19 cellular contexts compared by ENCODE assay signal in the genomic region with DNA sequence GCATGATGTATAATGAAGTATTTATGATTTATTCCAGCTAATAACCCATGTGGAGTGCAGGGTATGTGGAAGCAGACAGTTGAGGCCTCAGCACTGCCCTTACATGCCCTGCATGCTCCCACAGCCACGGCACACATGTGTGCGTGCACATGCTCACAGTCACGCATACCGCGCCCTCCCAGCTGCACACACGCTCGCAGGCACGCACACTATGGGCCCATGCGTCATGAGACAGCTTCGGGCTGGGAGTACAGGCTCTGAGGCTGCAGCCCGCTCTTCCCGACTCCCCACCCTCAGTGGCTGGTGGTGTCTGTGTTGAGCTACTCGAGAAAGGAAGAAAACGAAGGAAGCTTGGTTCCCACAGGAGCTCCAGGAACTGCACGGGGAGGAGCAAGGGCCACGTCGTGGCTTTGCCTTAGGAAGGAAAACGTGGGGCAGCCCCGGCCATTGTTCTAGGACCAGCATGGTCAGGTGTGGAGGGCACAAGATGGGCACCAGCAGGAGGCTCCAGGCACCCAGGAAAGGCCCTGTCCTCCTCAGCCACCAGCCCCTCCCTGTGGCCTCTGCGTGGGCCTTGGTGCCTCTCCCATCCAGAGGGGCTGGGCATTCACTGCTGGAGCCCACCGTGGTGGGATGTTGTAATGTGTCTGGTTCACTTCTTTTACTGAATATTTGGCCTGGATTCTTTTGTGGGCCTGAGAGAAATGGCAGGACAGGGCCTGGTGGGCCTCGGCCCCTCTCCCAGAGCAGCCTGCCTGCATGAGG. TPM values are rescaled to one million over a fixed set of nuclear protein-coding genes. Genes with fewer than 3 reads are reported as not detected.
DNase-seq lines count a peak whose midpoint lies in the region; ATAC-seq, FAIRE-seq and TF ChIP-seq lines count a peak whose summit lies in the region.
"Had no signal": no experiment of that assay in that cellular context is flagged by ENCODE, and none has a peak within 500 bp of the region (broad histone marks: within the 10 kb centered on the region; RNA-seq: fewer than 3 reads in every experiment).

No MANE protein-coding gene starts in this region.

- no peak overlapping the region for H3K4me3 Mint-ChIP-seq in brain
- H3K4me3 Mint-ChIP-seq: CD4-positive, alpha-beta T cell; HFFc6 had no signal

- no peak for TF ChIP-seq CTCF in left ventricle myocardium inferior (IDR thresholded peaks at IDR 0.05; ENCODE audit: borderline replicate concordance)
- no peak for TF ChIP-seq CTCF in brain (conservative IDR thresholded peaks at IDR 0.05)
- no peak for TF ChIP-seq CTCF in mucosa of descending colon (IDR thresholded peaks at IDR 0.05)
- TF ChIP-seq CTCF in GM13977 (IDR thresholded peaks at IDR 0.05; ENCODE audit: extremely low read depth, insufficient read depth, missing control alignments): no peak

- peaks cover 69% of the 10 kb centered on the region for H3K36me3 ChIP-seq in left ventricle myocardium inferior
- H3K36me3 ChIP-seq in mucosa of descending colon (ENCODE audit: low read depth): no peaks in the 10 kb centered on the region

- no peak for TF ChIP-seq POLR2A in GM12892 (IDR thresholded peaks at IDR 0.05; ENCODE audit: low read depth, low read length)

- no peaks in the 10 kb centered on the region for H3K27me3 Mint-ChIP-seq in brain
- H3K27me3 Mint-ChIP-seq: CD4-positive, alpha-beta T cell had no signal

- FAIRE-seq in urothelium cell line (lab: Jason Lieb, UNC) (peak; percentile 42), GM12892 (lab: Jason Lieb, UNC) (no peak)
- FAIRE-seq: A549, G401.6, K562 had no signal

- peaks cover 9% of the 10 kb centered on the region for H3K9me3 ChIP-seq in left ventricle myocardium inferior (replicated peaks)
- peaks cover 3% of the 10 kb centered on the region for H3K9me3 ChIP-seq in mucosa of descending colon
- H3K9me3 ChIP-seq: A549 had no signal

- no peak overlapping the region for H3K4me3 ChIP-seq in left ventricle myocardium inferior
- H3K4me3 ChIP-seq in mucosa of descending colon: no peak overlapping the region
- H3K4me3 ChIP-seq: A549, K562 had no signal

- intact Hi-C loops in Right ventricle myocardium superior (cut with DNase I) (no loop called here), left ventricle myocardium inferior (cut with micrococcal nuclease) (no loop called here), mucosa of descending colon (cut with DNase I, micrococcal nuclease) (no loop called here)

- no peaks in the 10 kb centered on the region for H3K27me3 ChIP-seq in left ventricle myocardium inferior (ENCODE audit: low read depth)

- peaks cover 2 to 10% (median 5%) of the 10 kb centered on the region in 5 experiments for H3K9me3 Mint-ChIP-seq in brain
- H3K9me3 Mint-ChIP-seq: CD4-positive, alpha-beta T cell had no signal

- DNase-seq in Right ventricle myocardium superior (peak; percentile 27), left ventricle myocardium inferior (no peak), mucosa of descending colon (peak in 2 of 3 donors; percentile 10 to 31), urothelium cell line (ENCODE audit: low spot score) (no peak), GM13977 (ENCODE audit: low spot score) (no peak), superior temporal gyrus (ENCODE audit: extremely low spot score) (no peak), GM12892 (ENCODE audit: insufficient read length) (no peak)
- DNase-seq: CD4-positive, alpha-beta T cell; DMS79 treated with DMSO at 0.1 percent for 48 hours; GOT3; HFFc6; NCI-H146; NCI-H2227 treated with DMSO at 0.1 percent for 48 hours; NCI-H526; OCI-M1 had no signal

- ATAC-seq in Right ventricle myocardium superior (ENCODE audit: poor library complexity): no peak
- no peak for ATAC-seq in mucosa of descending colon
- ATAC-seq: K562 had no signal

- peak overlapping the region in 3 of 5 experiments; percentile 21 to 80 (median 46) for H3K27ac Mint-ChIP-seq in brain
- H3K27ac Mint-ChIP-seq: CD4-positive, alpha-beta T cell; HFFc6 had no signal

- H3K27ac ChIP-seq in left ventricle myocardium inferior (replicated peaks): no peak overlapping the region
- H3K27ac ChIP-seq: A549 had no signal

- H3K4me1 ChIP-seq in left ventricle myocardium inferior: no peaks in the 10 kb centered on the region
- no peaks in the 10 kb centered on the region for H3K4me1 ChIP-seq in mucosa of descending colon (ENCODE audit: low read depth)
- H3K4me1 ChIP-seq: A549 had no signal

- in situ Hi-C loops in GM13977 (cut with MboI; ENCODE audit: low pct_unique_long_range_greater_than_20kb, low sequenced_read_pairs, unreplicated experiment): no loop called here

- peaks cover 4% of the 10 kb centered on the region for H3K4me1 Mint-ChIP-seq in brain

- H3K36me3 Mint-ChIP-seq in brain: peaks cover 34% of the 10 kb centered on the region

RNA-seq across cellular contexts. Expression of gene CDH15, which starts 27.5 kb away (rescaled TPM):
- total RNA-seq in Right ventricle myocardium superior (not detected), left ventricle myocardium inferior (not detected), mucosa of descending colon (not detected)
- polyA plus RNA-seq in brain (ENCODE audit: insufficient read depth, low read depth, low replicate concordance): not detected
- 0.40 TPM for polyA plus RNA-seq in GM12892 (2012; ENCODE audit: missing spikeins)
- total RNA-seq: CD4-positive, alpha-beta T cell had no signal
- polyA plus RNA-seq: K562 had no signal

RNA-seq across cellular contexts. Expression of gene ACSF3, which starts 50.4 kb away (rescaled TPM):
- 15.5 TPM for total RNA-seq in Right ventricle myocardium superior
- total RNA-seq in left ventricle myocardium inferior: 16.7 TPM
- 38.0 TPM for polyA plus RNA-seq in brain (ENCODE audit: insufficient read depth, low read depth, low replicate concordance)
- total RNA-seq in mucosa of descending colon: 10 to 100 TPM; 44.7 to 77.8 (median 49.6) TPM
- polyA plus RNA-seq in GM12892 (2012; ENCODE audit: missing spikeins): 17.1 TPM

RNA-seq across cellular contexts. Expression of gene SLC22A31, which starts 56.2 kb away (rescaled TPM):
- total RNA-seq in Right ventricle myocardium superior: not detected
- total RNA-seq in left ventricle myocardium inferior: not detected
- polyA plus RNA-seq in brain (ENCODE audit: insufficient read depth, low read depth, low replicate concordance): not detected
- total RNA-seq in mucosa of descending colon: 1 to 10 TPM in 2 of 3 donors, under 1 TPM in 1; 0.35 to 1.8 (median 1.1) TPM
- not detected for polyA plus RNA-seq in GM12892 (2012; ENCODE audit: missing spikeins)
- total RNA-seq: HFFc6 had no signal

Comparison
In these comparisons a context has a peak if more than half of its experiments do, and no peak if none do; other contexts are left out.
1. DNase-seq: peak in Right ventricle myocardium superior (single experiment) and mucosa of descending colon (2 of 3); none in left ventricle myocardium inferior (single experiment), urothelium cell line (single experiment), GM13977 (single experiment), superior temporal gyrus (single experiment) and GM12892 (single experiment).